Comparison of ENCODE assay signal across 8 cellular contexts in genomic region chr5:124902097-124902821, GRCh38.
A peak's percentile ranks its signal among the peaks of the same experiment; 100 is the strongest.
DNase-seq lines count a peak whose midpoint lies in the region; ATAC-seq and TF ChIP-seq lines count a peak whose summit lies in the region.

No MANE protein-coding gene starts in this region.

- ATAC-seq in GM19463 (IDR thresholded peaks at IDR 0.05; ENCODE audit: unreplicated experiment) = peak; percentile 99
- ATAC-seq in HG03439 (IDR thresholded peaks at IDR 0.05; ENCODE audit: unreplicated experiment) = peak; percentile 99

- CTCF ChIA-PET in GM10248 (lab: Yijun Ruan, JAX) = interaction anchor here (1.0 to 1.2 kb wide), 2 partner anchors 19 to 132 kb away, joined by 3 read pairs; no protein-coding TSS in a partner anchor

- DNase-seq in GM10248 (ENCODE audit: extremely low spot score) (peak; percentile 65), Peyer's patch (peak in 2 of 3 donors; percentile 72 to 74), fibroblast of the aortic adventitia (ENCODE audit: low read depth) (peak; percentile 61), NCI-H526 (lab: John Stamatoyannopoulos, UW) (no peak), superior temporal gyrus (ENCODE audit: extremely low spot score) (no peak)
- DNase-seq in effector CD8-positive, alpha-beta T cell (lab: John Stamatoyannopoulos, UW) = no peak

- H3K27me3 ChIP-seq in Peyer's patch = no peaks in the 10 kb centered on the region

- H3K4me1 ChIP-seq in Peyer's patch = peaks cover 0 to 27% (median 2%) of the 10 kb centered on the region in 4 donors

- H3K4me3 ChIP-seq in Peyer's patch (no peak overlapping the region), fibroblast of the aortic adventitia (ENCODE audit: low read depth, low read length) (no peak overlapping the region)

- H3K9me3 ChIP-seq in Peyer's patch = no peaks in the 10 kb centered on the region

- H3K36me3 ChIP-seq in Peyer's patch = no peaks in the 10 kb centered on the region

- TF ChIP-seq CTCF in GM10248 (IDR thresholded peaks at IDR 0.05; ENCODE audit: control extremely low read depth, extremely low read depth, low read depth, missing control alignments) (no peak), Peyer's patch (IDR thresholded peaks at IDR 0.05) (peak in 1 of 6 experiments; percentile 12), fibroblast of the aortic adventitia (IDR thresholded peaks at IDR 0.05; ENCODE audit: insufficient read depth, low read length) (no peak)

- no peak for TF ChIP-seq POLR2A in Peyer's patch (IDR thresholded peaks at IDR 0.05)

- peak overlapping the region in 2 of 4 donors; percentile 21 to 49 for H3K27ac ChIP-seq in Peyer's patch

- POLR2A ChIA-PET in GM10248 (lab: Yijun Ruan, JAX) = no interaction called here

Comparison
In these comparisons a context has a peak if more than half of its experiments do, and no peak if none do; other contexts are left out.
1. DNase-seq: peak in GM10248 (single experiment), Peyer's patch (2 of 3) and fibroblast of the aortic adventitia (single experiment); none in NCI-H526 (0 of 2), effector CD8-positive, alpha-beta T cell (single experiment) and superior temporal gyrus (single experiment).